9 cellular contexts compared by ENCODE assay signal in the genomic region with DNA sequence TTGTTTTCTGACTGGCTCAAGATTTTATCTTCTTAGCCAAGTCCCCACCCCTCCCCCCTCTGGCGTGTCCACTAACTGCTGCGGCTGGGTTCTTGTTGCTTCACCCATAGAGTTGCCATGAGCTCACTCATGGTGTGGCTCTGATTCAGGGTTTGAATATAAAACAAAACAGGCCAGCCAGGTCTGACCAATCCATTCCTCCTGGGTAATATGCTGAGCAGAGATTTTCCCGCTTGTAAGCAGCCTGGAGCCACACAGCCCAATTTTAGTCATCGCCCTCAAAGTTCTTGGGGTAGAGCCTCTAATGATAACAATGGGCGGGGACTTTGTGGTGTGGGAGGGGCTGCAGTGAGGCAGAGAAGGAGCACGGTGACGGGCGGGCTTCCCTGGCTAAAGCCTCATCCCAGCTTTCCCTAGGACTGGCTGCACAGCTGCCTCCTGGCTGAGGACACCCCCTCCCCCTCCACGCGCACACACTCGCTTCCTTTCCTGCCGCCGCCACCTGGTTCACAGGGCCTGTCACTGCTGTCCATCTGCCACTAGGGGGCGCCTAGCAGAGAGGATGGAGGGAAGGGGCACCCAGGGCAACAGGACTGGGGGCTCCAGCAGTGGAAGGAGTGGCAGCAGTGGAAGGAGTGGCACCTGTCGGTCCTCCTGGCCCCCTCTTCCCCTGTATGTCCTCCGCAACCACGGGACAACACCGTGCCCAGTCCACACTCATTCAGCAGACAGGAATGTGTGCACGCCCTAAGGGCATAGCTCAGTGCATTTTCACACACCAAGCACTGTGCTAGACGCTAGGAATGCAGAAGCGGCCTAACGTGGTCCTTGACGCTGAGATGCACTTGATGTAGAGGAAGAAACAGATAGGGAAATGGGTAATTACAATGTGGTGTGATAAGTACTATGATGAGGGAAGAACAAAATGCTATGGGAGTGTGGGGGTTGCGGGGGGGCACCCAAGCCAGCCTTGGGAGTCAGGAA. TPM values are rescaled to one million over a fixed set of nuclear protein-coding genes. Genes with fewer than 3 reads are reported as not detected.
DNase-seq lines count a peak whose midpoint lies in the region; ATAC-seq and TF ChIP-seq lines count a peak whose summit lies in the region.
"Had no signal": no experiment of that assay in that cellular context is flagged by ENCODE, and none has a peak within 500 bp of the region (broad histone marks: within the 10 kb centered on the region; RNA-seq: fewer than 3 reads in every experiment).

No MANE protein-coding gene starts in this region.

- H3K27me3 Mint-ChIP-seq in activated B cell treated with CpG ODN at 0.5 μM for 24 hours: no peaks in the 10 kb centered on the region

- H3K36me3 ChIP-seq in MG63: peaks cover 11% of the 10 kb centered on the region; the same call in 1 of the 2 replicates
- H3K36me3 ChIP-seq in left lung: peaks cover 0 to 1% of the 10 kb centered on the region in 2 donors

- peak; percentile 4 for DNase-seq in COR-L47 (lab: John Stamatoyannopoulos, UW)
- peak; percentile 79 for DNase-seq in MG63
- DNase-seq in activated B cell treated with CpG ODN at 0.5 μM for 24 hours: peak; percentile 40
- DNase-seq in central memory CD4-positive, alpha-beta T cell: peak; percentile 61
- DNase-seq in left lung: peak; percentile 68 to 86
- peak; percentile 31 for DNase-seq in stimulated activated CD8-positive, alpha-beta memory T cell treated with anti-CD3 and anti-CD28 coated beads, Interleukin-12 subunit alpha, Interleukin-12 subunit beta, amount 100 ng/mL, for 4 hours (ENCODE audit: low read depth)
- no peak for DNase-seq in DMS114 treated with DMSO at 0.1 percent for 48 hours (lab: John Stamatoyannopoulos, UW; ENCODE audit: unreplicated experiment)

- no peak overlapping the region for H3K27ac Mint-ChIP-seq in activated B cell treated with CpG ODN at 0.5 μM for 24 hours
- H3K27ac Mint-ChIP-seq: T-helper 1 cell treated with Interleukin-12 subunit alpha and Interleukin-12 subunit beta and Interleukin-4 antibody, amounts not matched to agents 30 μg/mL and 1 μg/mL, for 36 hours had no signal

- POLR2A ChIA-PET in activated B cell treated with CpG ODN at 0.5 μM for 24 hours (lab: Charles Lee): no interaction called here

- peaks cover 10% of the 10 kb centered on the region for H3K4me1 Mint-ChIP-seq in activated B cell treated with CpG ODN at 0.5 μM for 24 hours

- no peak overlapping the region for H3K4me3 Mint-ChIP-seq in activated B cell treated with CpG ODN at 0.5 μM for 24 hours
- H3K4me3 Mint-ChIP-seq: T-helper 1 cell treated with Interleukin-12 subunit alpha and Interleukin-12 subunit beta and Interleukin-4 antibody, amounts not matched to agents 30 μg/mL and 1 μg/mL, for 36 hours had no signal

- H3K27ac ChIP-seq in left lung: peak overlapping the region in 1 of 2 donors; percentile 37

- H3K9me3 ChIP-seq in MG63 (no peaks in the 10 kb centered on the region), left lung (no peaks in the 10 kb centered on the region)

- H3K4me3 ChIP-seq in MG63: no peak overlapping the region
- no peak overlapping the region for H3K4me3 ChIP-seq in left lung

- peak; percentile 49 for ATAC-seq in GM21515 (IDR thresholded peaks at IDR 0.05; ENCODE audit: unreplicated experiment)
- ATAC-seq in activated B cell treated with CpG ODN at 0.5 μM for 24 hours (ENCODE audit: low read depth): peak; percentile 86
- ATAC-seq in left lung: peak; percentile 92

- peaks cover 8% of the 10 kb centered on the region for H3K36me3 Mint-ChIP-seq in activated B cell treated with CpG ODN at 0.5 μM for 24 hours (ENCODE audit: low read depth)

- no peak for TF ChIP-seq CTCF in activated B cell treated with CpG ODN at 0.5 μM for 24 hours (IDR thresholded peaks at IDR 0.05)
- TF ChIP-seq CTCF in left lung (IDR thresholded peaks at IDR 0.05): peak; percentile 60 to 65

- CTCF ChIA-PET in activated B cell treated with CpG ODN at 0.5 μM for 24 hours (lab: Charles Lee): interaction anchor here (0.7 to 10.7 kb wide), 9 partner anchors 12 to 656 kb away, joined by 3 to 146 read pairs (median 3); partner anchors contain the start of genes NCBP2L, PRPS1 and TSC22D3

- intact Hi-C loops in activated B cell treated with CpG ODN at 0.5 μM for 24 hours (cut with micrococcal nuclease) (loop anchor here (1.0 to 10.0 kb wide), 4 partner anchors 26 to 758 kb away; partner anchors contain the start of genes NCBP2L and PRPS1), left lung (cut with DNase I) (loop anchor here in 1 of 2 donors (5.0 kb wide), 1 partner anchor 122 kb away; the partner anchor contains the start of genes NCBP2L and TSC22D3)

- H3K27me3 ChIP-seq in MG63 (no peaks in the 10 kb centered on the region), left lung (no peaks in the 10 kb centered on the region)

- H3K9me3 Mint-ChIP-seq in activated B cell treated with CpG ODN at 0.5 μM for 24 hours: no peaks in the 10 kb centered on the region
- H3K9me3 Mint-ChIP-seq: T-helper 1 cell treated with Interleukin-12 subunit alpha and Interleukin-12 subunit beta and Interleukin-4 antibody, amounts not matched to agents 30 μg/mL and 1 μg/mL, for 36 hours had no signal

- peaks cover 0 to 12% of the 10 kb centered on the region in 2 donors for H3K4me1 ChIP-seq in left lung

RNA-seq across cellular contexts. Expression of gene PRPS1, which starts 26.8 kb away (rescaled TPM):
- total RNA-seq in MG63 (2014; rRNA removed; shearing (Covaris generic); ENCODE audit: low replicate concordance): 190 and 311 TPM in 2 replicates
- 49.7 and 53.8 TPM in 2 replicates for total RNA-seq in activated B cell treated with CpG ODN at 0.5 μM for 24 hours
- total RNA-seq in left lung: 10 to 100 TPM; 29.4 to 36.2 TPM
